Comparison of ENCODE assay signal across 8 cellular contexts in genomic region chr12:109428038-109428629, GRCh38. TPM values are rescaled to one million over a fixed set of nuclear protein-coding genes. Genes with fewer than 3 reads are reported as not detected.
DNase-seq lines count a peak whose midpoint lies in the region; ATAC-seq and TF ChIP-seq lines count a peak whose summit lies in the region.

No MANE protein-coding gene starts in this region.

- no peak overlapping the region for H3K27ac Mint-ChIP-seq in naive B cell

- H3K4me1 Mint-ChIP-seq in naive B cell, result peaks cover 6 to 8% (median 8%) of the 10 kb centered on the region in 3 donors

- no peak overlapping the region for H3K27ac ChIP-seq in epithelial cell of prostate

- peaks cover 0 to 8% (median 0%) of the 10 kb centered on the region in 7 donors for H3K9me3 Mint-ChIP-seq in naive B cell

- TF ChIP-seq CTCF in GM12872 (IDR thresholded peaks at IDR 0.05; ENCODE audit: insufficient read depth, low read depth, low read length), result peak; percentile 99

- H3K36me3 Mint-ChIP-seq in naive B cell, result no peaks in the 10 kb centered on the region

- peaks cover 4 to 26% (median 4%) of the 10 kb centered on the region in 3 donors for H3K27me3 Mint-ChIP-seq in naive B cell

- DNase-seq in HT-29 (ENCODE audit: low spot score) (peak; percentile 84), NOMO-1 treated with dmso at 0.1 percent for 144 hours (lab: John Stamatoyannopoulos, UW; ENCODE audit: unreplicated experiment) (peak; percentile 37), epithelial cell of prostate (ENCODE audit: low read depth, low spot score) (peak; percentile 24), naive B cell (peak; percentile 61)
- peak; percentile 20 for DNase-seq in activated CD8-positive, alpha-beta memory T cell treated with anti-CD3 and anti-CD28 coated beads, Interleukin-2, amount 50 U/mL, for 24 hours (ENCODE audit: extremely low read depth)
- DNase-seq in stimulated activated CD8-positive, alpha-beta memory T cell treated with anti-CD3 and anti-CD28 coated beads, Interleukin-7, amount 100 ng/mL, for 4 hours (ENCODE audit: low read depth in 2 of 2), result peak; percentile 52 to 56

- ATAC-seq in naive B cell (ENCODE audit: low read depth in 2 of 2) (peak; percentile 80 to 84), HG03095 (IDR thresholded peaks at IDR 0.05; ENCODE audit: unreplicated experiment) (no peak)

- H3K4me3 Mint-ChIP-seq in naive B cell, result no peak overlapping the region

RNA-seq across cellular contexts. Expression of gene KCTD10, which starts 49.0 kb away (rescaled TPM):
- 38.4 and 39.9 TPM in 2 replicates for total RNA-seq in HT-29 (2014; rRNA removed; shearing (Covaris generic))
- 10 to 100 TPM; 15.6 to 19.8 (median 17.1) TPM for polyA plus RNA-seq in naive B cell (ENCODE audit: low read depth in 6 of 6)

RNA-seq across cellular contexts. Expression of gene UBE3B, which starts 49.3 kb away (rescaled TPM):
- total RNA-seq in HT-29 (2014; rRNA removed; shearing (Covaris generic)), result 16.8 and 17.4 TPM in 2 replicates
- 10 to 100 TPM; 19.8 to 30.1 (median 24.4) TPM for polyA plus RNA-seq in naive B cell (ENCODE audit: low read depth in 6 of 6)

Comparison
In these comparisons a context has a peak if more than half of its experiments do, and no peak if none do; other contexts are left out.
1. DNase-seq: peak in every context shown above with its lines; median percentile 84 in HT-29; 61 in naive B cell; 54 in stimulated activated CD8-positive, alpha-beta memory T cell treated with anti-CD3 and anti-CD28 coated beads, Interleukin-7, amount 100 ng/mL, for 4 hours; 37 in NOMO-1 treated with dmso at 0.1 percent for 144 hours; 24 in epithelial cell of prostate; 20 in activated CD8-positive, alpha-beta memory T cell treated with anti-CD3 and anti-CD28 coated beads, Interleukin-2, amount 50 U/mL, for 24 hours.